In genomic region chr13:23621316-23621645, GRCh38 we compare ENCODE assay signal across 11 cellular contexts. TPM values are rescaled to one million over a fixed set of nuclear protein-coding genes. Genes with fewer than 3 reads are reported as not detected.
DNase-seq lines count a peak whose midpoint lies in the region; ATAC-seq and TF ChIP-seq lines count a peak whose summit lies in the region.
"Had no signal": no experiment of that assay in that cellular context is flagged by ENCODE, and none has a peak within 500 bp of the region (broad histone marks: within the 10 kb centered on the region; RNA-seq: fewer than 3 reads in every experiment).

No MANE protein-coding gene starts in this region.

- H3K4me3 ChIP-seq in choroid plexus epithelial cell (ENCODE audit: low read depth, low read length) (no peak overlapping the region), neural progenitor cell (no peak overlapping the region)
- H3K4me3 ChIP-seq: tibial artery had no signal

- no peak overlapping the region for H2AFZ ChIP-seq in neural progenitor cell (replicated peaks)

- H3K4me1 ChIP-seq in neural progenitor cell, result peaks cover 6% of the 10 kb centered on the region

- H3K27ac Mint-ChIP-seq in neural progenitor cell, result peak overlapping the region; percentile 42
- H3K27ac Mint-ChIP-seq: activated naive CD8-positive, alpha-beta T cell treated with anti-CD3 and anti-CD28 coated beads, Interleukin-2, amount 10 ng/mL, durations not matched to agents 7 days and 5 days had no signal

- TF ChIP-seq CTCF in choroid plexus epithelial cell (conservative IDR thresholded peaks at IDR 0.05; ENCODE audit: low read depth, low read length), result no peak
- TF ChIP-seq CTCF in neural progenitor cell (IDR thresholded peaks at IDR 0.05), result no peak

- no peak overlapping the region for H3K27ac ChIP-seq in neural progenitor cell
- H3K27ac ChIP-seq: tibial artery had no signal

- peak; percentile 53 for ATAC-seq in GM18498 (IDR thresholded peaks at IDR 0.05; ENCODE audit: unreplicated experiment)
- ATAC-seq in HG02870 (IDR thresholded peaks at IDR 0.05; ENCODE audit: unreplicated experiment), result peak; percentile 50
- no peak for ATAC-seq in HG03571 (IDR thresholded peaks at IDR 0.05; ENCODE audit: unreplicated experiment)
- no peak for ATAC-seq in HG02970 (IDR thresholded peaks at IDR 0.05; ENCODE audit: low FRiP score, unreplicated experiment)

- H3K4me2 ChIP-seq in neural progenitor cell, result no peak overlapping the region

- no peak overlapping the region for H3K9ac ChIP-seq in neural progenitor cell

- H3K4me3 Mint-ChIP-seq in neural progenitor cell, result no peak overlapping the region
- H3K4me3 Mint-ChIP-seq: activated naive CD8-positive, alpha-beta T cell treated with anti-CD3 and anti-CD28 coated beads, Interleukin-2, amount 10 ng/mL, durations not matched to agents 7 days and 5 days had no signal

- H3K27me3 ChIP-seq in neural progenitor cell, result no peaks in the 10 kb centered on the region
- H3K27me3 ChIP-seq: tibial artery had no signal

- H3K36me3 ChIP-seq in neural progenitor cell, result no peaks in the 10 kb centered on the region
- H3K36me3 ChIP-seq: tibial artery had no signal

- no peaks in the 10 kb centered on the region for H3K79me2 ChIP-seq in neural progenitor cell (ENCODE audit: low read depth)

- H3K9me3 ChIP-seq in neural progenitor cell (ENCODE audit: low read depth), result no peaks in the 10 kb centered on the region
- H3K9me3 ChIP-seq: tibial artery had no signal

- peaks cover 20% of the 10 kb centered on the region for H3K4me1 Mint-ChIP-seq in neural progenitor cell

- H4K20me1 ChIP-seq in neural progenitor cell (ENCODE audit: low read depth), result no peaks in the 10 kb centered on the region

- H3F3A ChIP-seq in neural progenitor cell (ENCODE audit: low read depth), result peaks cover under 1% of the 10 kb centered on the region

- peaks cover 11% of the 10 kb centered on the region for H3K9me3 Mint-ChIP-seq in neural progenitor cell
- H3K9me3 Mint-ChIP-seq: activated naive CD8-positive, alpha-beta T cell treated with anti-CD3 and anti-CD28 coated beads, Interleukin-2, amount 10 ng/mL, durations not matched to agents 7 days and 5 days had no signal

- H3K36me3 Mint-ChIP-seq in neural progenitor cell, result peaks cover 44% of the 10 kb centered on the region
- H3K36me3 Mint-ChIP-seq: activated naive CD8-positive, alpha-beta T cell treated with anti-CD3 and anti-CD28 coated beads, Interleukin-2, amount 10 ng/mL, durations not matched to agents 7 days and 5 days had no signal

- DNase-seq in choroid plexus epithelial cell (ENCODE audit: low read depth) (peak; percentile 84), neural progenitor cell (ENCODE audit: low spot score) (no peak), iPS-NIHi11 (ENCODE audit: low spot score) (no peak), T-helper 1 cell (no peak)
- DNase-seq: activated naive CD8-positive, alpha-beta T cell treated with anti-CD3 and anti-CD28 coated beads, Interleukin-2, amount 10 ng/mL, durations not matched to agents 7 days and 5 days; NCI-H82; tibial artery had no signal

- H3K27me3 Mint-ChIP-seq in neural progenitor cell (ENCODE audit: insufficient read depth, low read depth), result peaks cover 2% of the 10 kb centered on the region

RNA-seq across cellular contexts. Expression of gene TNFRSF19, which starts 51.1 kb away (rescaled TPM):
- 21.4 and 31.7 TPM in 2 replicates for total RNA-seq in neural progenitor cell (ENCODE audit: low replicate concordance)
- total RNA-seq: activated naive CD8-positive, alpha-beta T cell treated with anti-CD3 and anti-CD28 coated beads, Interleukin-2, amount 10 ng/mL, durations not matched to agents 7 days and 5 days had no signal

Comparison
In these comparisons a context has a peak if more than half of its experiments do, and no peak if none do; other contexts are left out.
1. ATAC-seq: peak in GM18498 (single experiment) and HG02870 (single experiment); none in HG03571 (single experiment) and HG02970 (single experiment).